1 cellular context compared by ENCODE assay signal in the genomic region with DNA sequence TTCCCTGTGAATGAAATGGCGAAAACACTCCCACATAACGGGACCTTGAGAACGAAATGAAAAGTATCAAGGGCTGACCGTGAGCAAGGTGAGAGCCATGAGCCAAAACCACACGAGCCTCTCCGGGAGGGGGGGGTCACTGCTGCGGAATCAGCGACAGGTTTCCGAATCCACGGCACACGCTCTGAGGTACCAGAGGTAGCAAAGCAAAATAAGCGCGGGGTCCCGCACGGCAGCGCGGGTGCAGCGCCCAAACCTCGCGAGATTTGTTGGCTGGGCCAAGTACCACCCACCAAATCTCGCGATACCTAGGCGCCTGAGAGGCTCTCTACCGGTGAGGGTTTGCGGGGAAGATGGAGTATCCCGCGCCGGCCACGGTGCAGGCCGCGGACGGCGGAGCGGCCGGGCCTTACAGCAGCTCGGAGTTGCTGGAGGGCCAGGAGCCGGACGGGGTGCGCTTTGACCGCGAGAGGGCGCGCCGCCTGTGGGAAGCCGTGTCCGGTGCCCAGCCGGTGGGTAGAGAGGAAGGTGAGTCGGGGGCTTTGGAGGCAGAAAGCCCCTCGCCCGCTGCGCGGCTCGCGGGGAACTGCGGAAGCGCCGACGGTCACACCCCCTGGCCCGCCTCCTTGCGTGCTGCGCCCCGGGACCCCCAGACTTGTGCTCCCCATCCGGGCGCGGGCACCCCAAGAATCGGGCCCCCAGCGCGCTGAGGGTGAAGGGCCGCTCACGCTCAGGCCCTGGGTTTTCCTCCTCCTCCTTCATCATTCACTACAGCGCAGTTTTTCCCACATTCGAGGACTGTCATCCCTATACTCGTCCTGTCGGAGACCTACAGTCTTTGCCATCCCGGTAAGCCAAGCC.
TF ChIP-seq lines count a peak whose summit lies in the region.

Gene ZNF346 (plus strand): TSS at position 311 of the 861 bp plus-strand sequence. CDS start 43 bp downstream, at position 354.

TF ChIP-seq in HepG2, 621 proteins besides CTCF, POLR2A, EP300 and RAD21 (continued from another document and continues in another):
- TF ChIP-seq CSRNP2 (CRISPR knock-in tag; conservative IDR thresholded peaks at IDR 0.05; ENCODE audit: low read depth) (no peak), ZNF546 (CRISPR knock-in tag; conservative IDR thresholded peaks at IDR 0.05) (no peak), ZNF567 (CRISPR knock-in tag; IDR thresholded peaks at IDR 0.05; ENCODE audit: borderline replicate concordance) (no peak), ZNF710 (CRISPR knock-in tag; IDR thresholded peaks at IDR 0.05; ENCODE audit: borderline replicate concordance) (peak; percentile 33; the same call in 1 of the 2 replicates), ETS1 (CRISPR knock-in tag; IDR thresholded peaks at IDR 0.05) (no peak), ZNF768 (CRISPR knock-in tag; IDR thresholded peaks at IDR 0.05) (peak; percentile 70; the same call in 1 of the 2 replicates), YEATS2 (CRISPR knock-in tag; IDR thresholded peaks at IDR 0.05; ENCODE audit: borderline replicate concordance) (peak; percentile 71), HIVEP1 (CRISPR knock-in tag; IDR thresholded peaks at IDR 0.05) (0 out of 2 replicates have a peak, but pooled peaks have one; percentile 31), ZBTB1 (CRISPR knock-in tag; IDR thresholded peaks at IDR 0.05; ENCODE audit: borderline replicate concordance) (peak; percentile 75; the same call in 1 of the 2 replicates), CBX5 (CRISPR knock-in tag; IDR thresholded peaks at IDR 0.05; ENCODE audit: borderline replicate concordance) (no peak), ZFYVE20 (CRISPR knock-in tag; IDR thresholded peaks at IDR 0.05; ENCODE audit: borderline replicate concordance, low read depth) (peak; percentile 3; the same call in 1 of the 2 replicates), KAT7 (CRISPR knock-in tag; IDR thresholded peaks at IDR 0.05; ENCODE audit: borderline replicate concordance) (peak; percentile 82; the same call in 1 of the 2 replicates), ZNF704 (CRISPR knock-in tag; IDR thresholded peaks at IDR 0.05; ENCODE audit: borderline replicate concordance) (no peak), ZNF557 (CRISPR knock-in tag; IDR thresholded peaks at IDR 0.05) (no peak), ZZZ3 (CRISPR knock-in tag; IDR thresholded peaks at IDR 0.05; ENCODE audit: borderline replicate concordance) (no peak), GFI1 (CRISPR knock-in tag; IDR thresholded peaks at IDR 0.05; ENCODE audit: borderline replicate concordance) (no peak), NPAS2 (CRISPR knock-in tag; IDR thresholded peaks at IDR 0.05; ENCODE audit: borderline replicate concordance) (no peak), DZIP1 (CRISPR knock-in tag; IDR thresholded peaks at IDR 0.05) (0 out of 2 replicates have a peak, but pooled peaks have one; percentile 19), ZNF607 (CRISPR knock-in tag; IDR thresholded peaks at IDR 0.05; ENCODE audit: borderline replicate concordance) (peak; percentile 24; the same call in 1 of the 2 replicates), ZNF143 (CRISPR knock-in tag; IDR thresholded peaks at IDR 0.05) (0 out of 2 replicates have a peak, but pooled peaks have one; percentile 22), ZNF747 (CRISPR knock-in tag; IDR thresholded peaks at IDR 0.05; ENCODE audit: borderline replicate concordance) (0 out of 2 replicates have a peak, but pooled peaks have one; percentile 24), ZFP91 (CRISPR knock-in tag; IDR thresholded peaks at IDR 0.05; ENCODE audit: borderline replicate concordance) (peak; percentile 77; the same call in 1 of the 2 replicates), THAP7 (CRISPR knock-in tag; IDR thresholded peaks at IDR 0.05) (peak; percentile 32; the same call in 1 of the 2 replicates), FOXA1 (IDR thresholded peaks at IDR 0.05) (no peak), FOXA1 (CRISPR knock-in tag; IDR thresholded peaks at IDR 0.05) (no peak)
- TF ChIP-seq, protein P1, sequence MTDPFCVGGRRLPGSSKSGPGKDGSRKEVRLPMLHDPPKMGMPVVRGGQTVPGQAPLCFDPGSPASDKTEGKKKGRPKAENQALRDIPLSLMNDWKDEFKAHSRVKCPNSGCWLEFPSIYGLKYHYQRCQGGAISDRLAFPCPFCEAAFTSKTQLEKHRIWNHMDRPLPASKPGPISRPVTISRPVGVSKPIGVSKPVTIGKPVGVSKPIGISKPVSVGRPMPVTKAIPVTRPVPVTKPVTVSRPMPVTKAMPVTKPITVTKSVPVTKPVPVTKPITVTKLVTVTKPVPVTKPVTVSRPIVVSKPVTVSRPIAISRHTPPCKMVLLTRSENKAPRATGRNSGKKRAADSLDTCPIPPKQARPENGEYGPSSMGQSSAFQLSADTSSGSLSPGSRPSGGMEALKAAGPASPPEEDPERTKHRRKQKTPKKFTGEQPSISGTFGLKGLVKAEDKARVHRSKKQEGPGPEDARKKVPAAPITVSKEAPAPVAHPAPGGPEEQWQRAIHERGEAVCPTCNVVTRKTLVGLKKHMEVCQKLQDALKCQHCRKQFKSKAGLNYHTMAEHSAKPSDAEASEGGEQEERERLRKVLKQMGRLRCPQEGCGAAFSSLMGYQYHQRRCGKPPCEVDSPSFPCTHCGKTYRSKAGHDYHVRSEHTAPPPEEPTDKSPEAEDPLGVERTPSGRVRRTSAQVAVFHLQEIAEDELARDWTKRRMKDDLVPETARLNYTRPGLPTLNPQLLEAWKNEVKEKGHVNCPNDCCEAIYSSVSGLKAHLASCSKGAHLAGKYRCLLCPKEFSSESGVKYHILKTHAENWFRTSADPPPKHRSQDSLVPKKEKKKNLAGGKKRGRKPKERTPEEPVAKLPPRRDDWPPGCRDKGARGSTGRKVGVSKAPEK (CRISPR knock-in tag; IDR thresholded peaks at IDR 0.05; ENCODE audit: borderline replicate concordance) = no peak
- TF ChIP-seq, protein P2, sequence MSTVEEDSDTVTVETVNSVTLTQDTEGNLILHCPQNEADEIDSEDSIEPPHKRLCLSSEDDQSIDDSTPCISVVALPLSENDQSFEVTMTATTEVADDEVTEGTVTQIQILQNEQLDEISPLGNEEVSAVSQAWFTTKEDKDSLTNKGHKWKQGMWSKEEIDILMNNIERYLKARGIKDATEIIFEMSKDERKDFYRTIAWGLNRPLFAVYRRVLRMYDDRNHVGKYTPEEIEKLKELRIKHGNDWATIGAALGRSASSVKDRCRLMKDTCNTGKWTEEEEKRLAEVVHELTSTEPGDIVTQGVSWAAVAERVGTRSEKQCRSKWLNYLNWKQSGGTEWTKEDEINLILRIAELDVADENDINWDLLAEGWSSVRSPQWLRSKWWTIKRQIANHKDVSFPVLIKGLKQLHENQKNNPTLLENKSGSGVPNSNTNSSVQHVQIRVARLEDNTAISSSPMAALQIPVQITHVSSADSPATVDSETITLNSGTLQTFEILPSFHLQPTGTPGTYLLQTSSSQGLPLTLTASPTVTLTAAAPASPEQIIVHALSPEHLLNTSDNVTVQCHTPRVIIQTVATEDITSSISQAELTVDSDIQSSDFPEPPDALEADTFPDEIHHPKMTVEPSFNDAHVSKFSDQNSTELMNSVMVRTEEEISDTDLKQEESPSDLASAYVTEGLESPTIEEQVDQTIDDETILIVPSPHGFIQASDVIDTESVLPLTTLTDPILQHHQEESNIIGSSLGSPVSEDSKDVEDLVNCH (CRISPR knock-in tag; IDR thresholded peaks at IDR 0.05) = no peak
- TF ChIP-seq, protein P3, sequence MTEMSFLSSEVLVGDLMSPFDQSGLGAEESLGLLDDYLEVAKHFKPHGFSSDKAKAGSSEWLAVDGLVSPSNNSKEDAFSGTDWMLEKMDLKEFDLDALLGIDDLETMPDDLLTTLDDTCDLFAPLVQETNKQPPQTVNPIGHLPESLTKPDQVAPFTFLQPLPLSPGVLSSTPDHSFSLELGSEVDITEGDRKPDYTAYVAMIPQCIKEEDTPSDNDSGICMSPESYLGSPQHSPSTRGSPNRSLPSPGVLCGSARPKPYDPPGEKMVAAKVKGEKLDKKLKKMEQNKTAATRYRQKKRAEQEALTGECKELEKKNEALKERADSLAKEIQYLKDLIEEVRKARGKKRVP (CRISPR knock-in tag; IDR thresholded peaks at IDR 0.05) = no peak
- TF ChIP-seq, protein P4, sequence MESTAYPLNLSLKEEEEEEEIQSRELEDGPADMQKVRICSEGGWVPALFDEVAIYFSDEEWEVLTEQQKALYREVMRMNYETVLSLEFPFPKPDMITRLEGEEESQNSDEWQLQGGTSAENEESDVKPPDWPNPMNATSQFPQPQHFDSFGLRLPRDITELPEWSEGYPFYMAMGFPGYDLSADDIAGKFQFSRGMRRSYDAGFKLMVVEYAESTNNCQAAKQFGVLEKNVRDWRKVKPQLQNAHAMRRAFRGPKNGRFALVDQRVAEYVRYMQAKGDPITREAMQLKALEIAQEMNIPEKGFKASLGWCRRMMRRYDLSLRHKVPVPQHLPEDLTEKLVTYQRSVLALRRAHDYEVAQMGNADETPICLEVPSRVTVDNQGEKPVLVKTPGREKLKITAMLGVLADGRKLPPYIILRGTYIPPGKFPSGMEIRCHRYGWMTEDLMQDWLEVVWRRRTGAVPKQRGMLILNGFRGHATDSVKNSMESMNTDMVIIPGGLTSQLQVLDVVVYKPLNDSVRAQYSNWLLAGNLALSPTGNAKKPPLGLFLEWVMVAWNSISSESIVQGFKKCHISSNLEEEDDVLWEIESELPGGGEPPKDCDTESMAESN (CRISPR knock-in tag; conservative IDR thresholded peaks at IDR 0.05) = peak; percentile 86
